ENCODE assay signal across 3 cellular contexts in genomic region chr2:182880100-182880499, GRCh38. TPM values are rescaled to one million over a fixed set of nuclear protein-coding genes. Genes with fewer than 3 reads are reported as not detected.
"Had no signal": no experiment of that assay in that cellular context is flagged by ENCODE, and none has a peak within 500 bp of the region (broad histone marks: within the 10 kb centered on the region; RNA-seq: fewer than 3 reads in every experiment).

No MANE protein-coding gene starts in this region.

RNA-seq across cellular contexts. Expression of gene FRZB, which starts 13.7 kb away (rescaled TPM):
- total RNA-seq: naive thymus-derived CD4-positive, alpha-beta T cell had no signal
- polyA plus RNA-seq: immature natural killer cell; mammary epithelial cell; naive thymus-derived CD4-positive, alpha-beta T cell had no signal
